16 cellular contexts compared by ENCODE assay signal in genomic region chr12:70774055-70774454, GRCh38.
DNase-seq lines count a peak whose midpoint lies in the region; ATAC-seq and TF ChIP-seq lines count a peak whose summit lies in the region.
"Had no signal": no experiment of that assay in that cellular context is flagged by ENCODE, and none has a peak within 500 bp of the region (broad histone marks: within the 10 kb centered on the region; RNA-seq: fewer than 3 reads in every experiment).

No MANE protein-coding gene starts in this region.

- 0 out of 2 replicates have a peak overlapping the region, but pooled peaks have one; percentile 4 for H3K4me2 ChIP-seq in OCI-LY3 (ENCODE audit: low read length)

- H3K27me3 Mint-ChIP-seq in stimulated activated naive B cell treated with anti-CD40 and anti-IgM and Interleukin-4, amounts not matched to agents 10 μg/mL and 1 μg/mL and 100 μg/mL, for 72 hours, result peaks cover 0 to under 1% of the 10 kb centered on the region in 2 donors
- peaks cover 0 to 3% (median 0%) of the 10 kb centered on the region in 3 donors for H3K27me3 Mint-ChIP-seq in immature natural killer cell (ENCODE audit: low read depth in 3 of 3)
- H3K27me3 Mint-ChIP-seq: activated naive CD4-positive, alpha-beta T cell treated with anti-CD3 and anti-CD28 coated beads, Interleukin-2, amount 10 ng/mL, durations not matched to agents 7 days and 5 days had no signal

- H3K4me3 ChIP-seq in OCI-LY3 (ENCODE audit: low read length), result no peak overlapping the region

- no peaks in the 10 kb centered on the region for H3K36me3 ChIP-seq in OCI-LY3 (replicated peaks; ENCODE audit: low read depth, low read length)

- H3K4me3 Mint-ChIP-seq in stimulated activated naive B cell treated with anti-CD40 and anti-IgM and Interleukin-4, amounts not matched to agents 10 μg/mL and 1 μg/mL and 100 μg/mL, for 72 hours, result no peak overlapping the region
- H3K4me3 Mint-ChIP-seq in immature natural killer cell, result no peak overlapping the region
- H3K4me3 Mint-ChIP-seq: activated naive CD4-positive, alpha-beta T cell treated with anti-CD3 and anti-CD28 coated beads, Interleukin-2, amount 10 ng/mL, durations not matched to agents 7 days and 5 days had no signal

- H4K20me1 ChIP-seq in OCI-LY3 (ENCODE audit: insufficient read depth, low read length), result no peaks in the 10 kb centered on the region

- no peaks in the 10 kb centered on the region for H3K9me3 ChIP-seq in OCI-LY3 (ENCODE audit: insufficient read depth, low read length)

- H3K79me2 ChIP-seq in OCI-LY3 (ENCODE audit: low read length), result no peaks in the 10 kb centered on the region

- no peaks in the 10 kb centered on the region for H3K36me3 Mint-ChIP-seq in stimulated activated naive B cell treated with anti-CD40 and anti-IgM and Interleukin-4, amounts not matched to agents 10 μg/mL and 1 μg/mL and 100 μg/mL, for 72 hours
- no peaks in the 10 kb centered on the region for H3K36me3 Mint-ChIP-seq in immature natural killer cell
- H3K36me3 Mint-ChIP-seq: activated naive CD4-positive, alpha-beta T cell treated with anti-CD3 and anti-CD28 coated beads, Interleukin-2, amount 10 ng/mL, durations not matched to agents 7 days and 5 days had no signal

- DNase-seq in NCI-H1436 (lab: John Stamatoyannopoulos, UW) (peak; percentile 17), NCI-H1436 treated with DMSO at 0.1 percent for 48 hours (lab: John Stamatoyannopoulos, UW) (no peak), fibroblast of gingiva (ENCODE audit: low read depth) (peak; percentile 49), NOMO-1 (lab: John Stamatoyannopoulos, UW; ENCODE audit: unreplicated experiment in 2 of 2) (no peak), immature natural killer cell (no peak), anterior cingulate cortex (lab: John Stamatoyannopoulos, UW) (no peak)
- no peak for DNase-seq in stimulated activated naive B cell treated with anti-CD40 and anti-IgM and Interleukin-4, amounts not matched to agents 10 μg/mL and 1 μg/mL and 100 μg/mL, for 72 hours
- DNase-seq: 8988T; activated CD8-positive, alpha-beta memory T cell treated with anti-CD3 and anti-CD28 coated beads for 24 hours; activated naive CD4-positive, alpha-beta T cell treated with anti-CD3 and anti-CD28 coated beads, Interleukin-2, amount 10 ng/mL, durations not matched to agents 7 days and 5 days; DMS153; foreskin melanocyte; kidney; NCI-H1930; right cardiac atrium had no signal

- H3K27ac ChIP-seq in OCI-LY3 (ENCODE audit: low read length), result no peak overlapping the region

- peaks cover 2 to 6% of the 10 kb centered on the region in 2 donors for H3K4me1 Mint-ChIP-seq in stimulated activated naive B cell treated with anti-CD40 and anti-IgM and Interleukin-4, amounts not matched to agents 10 μg/mL and 1 μg/mL and 100 μg/mL, for 72 hours
- no peaks in the 10 kb centered on the region for H3K4me1 Mint-ChIP-seq in immature natural killer cell
- H3K4me1 Mint-ChIP-seq: activated naive CD4-positive, alpha-beta T cell treated with anti-CD3 and anti-CD28 coated beads, Interleukin-2, amount 10 ng/mL, durations not matched to agents 7 days and 5 days had no signal

- H2AFZ ChIP-seq in OCI-LY3 (ENCODE audit: low read depth, low read length), result no peak overlapping the region

- H3K9me3 Mint-ChIP-seq in stimulated activated naive B cell treated with anti-CD40 and anti-IgM and Interleukin-4, amounts not matched to agents 10 μg/mL and 1 μg/mL and 100 μg/mL, for 72 hours, result no peaks in the 10 kb centered on the region
- peaks cover 0 to 2% (median 0%) of the 10 kb centered on the region in 6 donors for H3K9me3 Mint-ChIP-seq in immature natural killer cell
- H3K9me3 Mint-ChIP-seq: activated naive CD4-positive, alpha-beta T cell treated with anti-CD3 and anti-CD28 coated beads, Interleukin-2, amount 10 ng/mL, durations not matched to agents 7 days and 5 days had no signal

- peaks cover 9% of the 10 kb centered on the region for H3K4me1 ChIP-seq in OCI-LY3 (ENCODE audit: low read length)

- no peak overlapping the region for H3K27ac Mint-ChIP-seq in stimulated activated naive B cell treated with anti-CD40 and anti-IgM and Interleukin-4, amounts not matched to agents 10 μg/mL and 1 μg/mL and 100 μg/mL, for 72 hours
- no peak overlapping the region for H3K27ac Mint-ChIP-seq in immature natural killer cell
- H3K27ac Mint-ChIP-seq: activated naive CD4-positive, alpha-beta T cell treated with anti-CD3 and anti-CD28 coated beads, Interleukin-2, amount 10 ng/mL, durations not matched to agents 7 days and 5 days had no signal

- no peak overlapping the region for H3K9ac ChIP-seq in OCI-LY3 (ENCODE audit: low read length)

- H3K27me3 ChIP-seq in OCI-LY3 (ENCODE audit: low read depth, low read length), result no peaks in the 10 kb centered on the region

- TF ChIP-seq CTCF in OCI-LY3 (IDR thresholded peaks at IDR 0.05; ENCODE audit: low read depth, low read length), result no peak

- ATAC-seq in stimulated activated naive B cell treated with anti-CD40 and anti-IgM and Interleukin-4, amounts not matched to agents 10 μg/mL and 1 μg/mL and 100 μg/mL, for 72 hours (replicated peaks), result peak; percentile 25 to 38
- ATAC-seq: right cardiac atrium had no signal

Comparison
In these comparisons a context has a peak if more than half of its experiments do, and no peak if none do; other contexts are left out.
1. DNase-seq: peak in NCI-H1436 (single experiment) and fibroblast of gingiva (single experiment); none in NCI-H1436 treated with DMSO at 0.1 percent for 48 hours (single experiment), stimulated activated naive B cell treated with anti-CD40 and anti-IgM and Interleukin-4, amounts not matched to agents 10 μg/mL and 1 μg/mL and 100 μg/mL, for 72 hours (single experiment), NOMO-1 (0 of 2), immature natural killer cell (0 of 3) and anterior cingulate cortex (0 of 58).